In the genomic region with DNA sequence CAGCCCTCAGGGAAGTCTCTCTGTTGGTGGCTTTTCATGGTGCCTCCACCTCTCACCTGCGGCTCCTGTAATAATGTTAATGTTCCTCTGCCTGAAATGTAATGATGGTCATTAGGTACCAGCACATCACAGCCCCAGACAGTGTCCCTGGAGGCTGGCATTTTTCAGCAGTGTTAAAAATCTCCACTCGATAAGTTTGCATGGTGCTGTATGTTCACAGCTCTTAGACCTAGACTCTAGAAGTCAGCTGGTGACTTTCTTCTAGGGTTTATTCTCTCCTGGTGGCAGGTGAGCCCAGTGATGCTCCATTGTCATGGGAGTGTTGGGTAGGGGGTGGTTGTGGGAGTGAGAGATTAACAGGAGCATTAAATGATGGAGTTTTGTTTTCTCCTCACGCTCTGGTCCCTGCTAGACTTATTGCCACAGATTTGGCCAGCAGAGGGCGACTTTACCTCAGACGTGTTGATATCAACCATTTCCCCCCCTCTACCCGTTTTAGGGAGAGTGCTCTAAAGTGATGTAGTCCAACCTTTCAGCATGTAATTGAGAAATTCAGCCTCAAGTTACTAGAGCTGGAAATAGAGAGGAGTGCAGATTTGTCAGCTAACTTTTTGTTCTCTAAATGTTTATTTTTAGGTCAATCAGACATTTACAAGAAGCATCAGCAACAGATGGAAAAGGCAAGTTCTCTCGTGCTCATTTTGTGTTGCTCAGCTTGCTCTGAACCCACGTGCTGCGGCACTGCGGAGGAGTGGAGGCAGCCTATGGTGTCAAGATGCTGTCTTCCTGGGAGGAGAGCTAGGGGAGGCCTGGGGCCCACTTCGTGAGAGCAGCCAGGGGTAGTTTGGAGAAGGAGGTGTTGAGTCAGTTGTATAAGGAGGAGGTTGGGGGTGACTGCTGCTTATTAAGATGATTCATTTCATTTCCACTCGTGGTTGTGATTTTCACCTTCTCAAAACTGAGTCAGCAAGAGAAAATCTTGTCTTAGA, we compare ENCODE assay signal across 8 cellular contexts. TPM values are rescaled to one million over a fixed set of nuclear protein-coding genes. Genes with fewer than 3 reads are reported as not detected.
DNase-seq lines count a peak whose midpoint lies in the region; ATAC-seq and TF ChIP-seq lines count a peak whose summit lies in the region.

No MANE protein-coding gene starts in this region.

- 30 to 35% methylated on average over 10 to 12 of the region's 12 CpGs for WGBS in esophagus squamous epithelium, 2 donors

- peak; percentile 31 for TF ChIP-seq CTCF in Calu3 (IDR thresholded peaks at IDR 0.05; ENCODE audit: unreplicated experiment)
- TF ChIP-seq CTCF in esophagus squamous epithelium (IDR thresholded peaks at IDR 0.05): peak; percentile 70 to 85 (median 80)

- BruUV-seq in Calu3 (replicated peaks; lab: Mats Ljungman, UMichigan): no TSS peak

- peaks cover 0 to 20% (median 0%) of the 10 kb centered on the region in 3 donors for H3K4me1 ChIP-seq in esophagus squamous epithelium

- no peaks in the 10 kb centered on the region for H3K4me1 Mint-ChIP-seq in Calu3 (ENCODE audit: low read depth, unreplicated experiment)
- peaks cover 46% of the 10 kb centered on the region for H3K4me1 Mint-ChIP-seq in activated T-cell treated with anti-CD3 and anti-CD28 coated beads, Interleukin-2, amount 50 U/mL, for 24 hours (ENCODE audit: low read depth)
- peaks cover 7 to 23% (median 15%) of the 10 kb centered on the region in 4 donors for H3K4me1 Mint-ChIP-seq in naive thymus-derived CD8-positive, alpha-beta T cell
- H3K4me1 Mint-ChIP-seq in stimulated activated memory B cell treated with anti-CD40 and anti-IgM and Interleukin-4, amounts not matched to agents 10 μg/mL and 1 μg/mL and 100 μg/mL, for 72 hours: peaks cover 16% of the 10 kb centered on the region

- no peaks in the 10 kb centered on the region for H3K27me3 Mint-ChIP-seq in Calu3 (ENCODE audit: unreplicated experiment)
- H3K27me3 Mint-ChIP-seq in activated T-cell treated with anti-CD3 and anti-CD28 coated beads, Interleukin-2, amount 50 U/mL, for 24 hours: no peaks in the 10 kb centered on the region
- no peaks in the 10 kb centered on the region for H3K27me3 Mint-ChIP-seq in naive thymus-derived CD8-positive, alpha-beta T cell
- H3K27me3 Mint-ChIP-seq in stimulated activated memory B cell treated with anti-CD40 and anti-IgM and Interleukin-4, amounts not matched to agents 10 μg/mL and 1 μg/mL and 100 μg/mL, for 72 hours: no peaks in the 10 kb centered on the region

- no peak overlapping the region for H3K4me3 Mint-ChIP-seq in Calu3 (ENCODE audit: low read depth, unreplicated experiment)
- H3K4me3 Mint-ChIP-seq in activated T-cell treated with anti-CD3 and anti-CD28 coated beads, Interleukin-2, amount 50 U/mL, for 24 hours: peak overlapping the region; percentile 23
- H3K4me3 Mint-ChIP-seq in naive thymus-derived CD8-positive, alpha-beta T cell: no peak overlapping the region
- no peak overlapping the region for H3K4me3 Mint-ChIP-seq in stimulated activated memory B cell treated with anti-CD40 and anti-IgM and Interleukin-4, amounts not matched to agents 10 μg/mL and 1 μg/mL and 100 μg/mL, for 72 hours

- no peak overlapping the region for H3K27ac Mint-ChIP-seq in Calu3 (ENCODE audit: unreplicated experiment)
- H3K27ac Mint-ChIP-seq in activated T-cell treated with anti-CD3 and anti-CD28 coated beads, Interleukin-2, amount 50 U/mL, for 24 hours: peak overlapping the region; percentile 93
- H3K27ac Mint-ChIP-seq in naive thymus-derived CD8-positive, alpha-beta T cell: peak overlapping the region in 6 of 10 donors; percentile 38 to 87 (median 62)
- peak overlapping the region; percentile 73 for H3K27ac Mint-ChIP-seq in stimulated activated memory B cell treated with anti-CD40 and anti-IgM and Interleukin-4, amounts not matched to agents 10 μg/mL and 1 μg/mL and 100 μg/mL, for 72 hours

- no peak overlapping the region for H3K4me3 ChIP-seq in esophagus squamous epithelium

- ATAC-seq in naive thymus-derived CD8-positive, alpha-beta T cell: peak; percentile 89 to 91
- peak; percentile 89 for ATAC-seq in stimulated activated memory B cell treated with anti-CD40 and anti-IgM and Interleukin-4, amounts not matched to agents 10 μg/mL and 1 μg/mL and 100 μg/mL, for 72 hours
- no peak for ATAC-seq in GM21515 (IDR thresholded peaks at IDR 0.05; ENCODE audit: unreplicated experiment)

- H3K27me3 ChIP-seq in esophagus squamous epithelium: no peaks in the 10 kb centered on the region

- H3K27ac ChIP-seq in esophagus squamous epithelium: peak overlapping the region in 3 of 4 donors; percentile 55 to 75 (median 73)

- H3K36me3 ChIP-seq in esophagus squamous epithelium: peaks cover 6 to 99% (median 8%) of the 10 kb centered on the region in 3 donors

- intact Hi-C loops in Calu3 (cut with micrococcal nuclease; ENCODE audit: unreplicated experiment) (loop anchor here (1.0 kb wide), 1 partner anchor 129 kb away; no protein-coding TSS in a partner anchor), esophagus squamous epithelium (cut with DNase I) (loop anchor here (10.0 kb wide), 1 partner anchor 238 kb away; no protein-coding TSS in a partner anchor)

- CTCF ChIA-PET in Calu3 (lab: Charles Lee): interaction anchor here (0.6 kb wide), 2 partner anchors 129 to 472 kb away, joined by 3 to 5 read pairs; a partner anchor contains a TSS

- no peak for TF ChIP-seq POLR2A in esophagus squamous epithelium (IDR thresholded peaks at IDR 0.05)

- no peaks in the 10 kb centered on the region for H3K9me3 ChIP-seq in esophagus squamous epithelium

- peak; percentile 60 for DNase-seq in Calu3
- peak; percentile 72 for DNase-seq in HuH-7.5 (ENCODE audit: low spot score)
- DNase-seq in OCI-M2 (lab: John Stamatoyannopoulos, UW; ENCODE audit: unreplicated experiment): peak; percentile 43
- DNase-seq in activated T-cell treated with anti-CD3 and anti-CD28 coated beads, Interleukin-2, amount 50 U/mL, for 24 hours: peak; percentile 85
- DNase-seq in esophagus squamous epithelium (lab: John Stamatoyannopoulos, UW): peak; percentile 13
- peak; percentile 64 to 92 (median 80) for DNase-seq in naive thymus-derived CD8-positive, alpha-beta T cell

- H3K9me3 Mint-ChIP-seq in Calu3 (ENCODE audit: low read depth, unreplicated experiment): no peaks in the 10 kb centered on the region
- H3K9me3 Mint-ChIP-seq in activated T-cell treated with anti-CD3 and anti-CD28 coated beads, Interleukin-2, amount 50 U/mL, for 24 hours: no peaks in the 10 kb centered on the region
- no peaks in the 10 kb centered on the region for H3K9me3 Mint-ChIP-seq in naive thymus-derived CD8-positive, alpha-beta T cell
- H3K9me3 Mint-ChIP-seq in stimulated activated memory B cell treated with anti-CD40 and anti-IgM and Interleukin-4, amounts not matched to agents 10 μg/mL and 1 μg/mL and 100 μg/mL, for 72 hours: no peaks in the 10 kb centered on the region

- POLR2A ChIA-PET in naive thymus-derived CD8-positive, alpha-beta T cell (lab: Charles Lee): interaction anchor here (1.1 kb wide), 1 partner anchor 129 kb away, joined by 4 read pairs; no protein-coding TSS in a partner anchor

- peaks cover 4% of the 10 kb centered on the region for H3K36me3 Mint-ChIP-seq in Calu3 (ENCODE audit: insufficient read depth, unreplicated experiment)
- H3K36me3 Mint-ChIP-seq in activated T-cell treated with anti-CD3 and anti-CD28 coated beads, Interleukin-2, amount 50 U/mL, for 24 hours (ENCODE audit: low read depth): peaks cover 86% of the 10 kb centered on the region
- peaks cover 0 to 78% (median 5%) of the 10 kb centered on the region in 3 donors for H3K36me3 Mint-ChIP-seq in naive thymus-derived CD8-positive, alpha-beta T cell
- H3K36me3 Mint-ChIP-seq in stimulated activated memory B cell treated with anti-CD40 and anti-IgM and Interleukin-4, amounts not matched to agents 10 μg/mL and 1 μg/mL and 100 μg/mL, for 72 hours: peaks cover 60% of the 10 kb centered on the region

RNA-seq across cellular contexts. Expression of a gene that starts 53.4 kb away (rescaled TPM):
- total RNA-seq in Calu3 (2022): 39.9 and 43.4 TPM in 2 replicates
- total RNA-seq in esophagus squamous epithelium: 10 to 100 TPM; 18.9 to 27.0 (median 23.2) TPM
- total RNA-seq in naive thymus-derived CD8-positive, alpha-beta T cell: 10 to 100 TPM; 21.9 to 25.3 TPM
- polyA plus RNA-seq in naive thymus-derived CD8-positive, alpha-beta T cell: 1 to 10 TPM; 1.4 to 3.2 (median 2.2) TPM

Comparison
In these comparisons a context has a peak if more than half of its experiments do, and no peak if none do; other contexts are left out.
1. DNase-seq: peak in every context shown above with its lines; median percentile 85 in activated T-cell treated with anti-CD3 and anti-CD28 coated beads, Interleukin-2, amount 50 U/mL, for 24 hours; 80 in naive thymus-derived CD8-positive, alpha-beta T cell; 72 in HuH-7.5; 60 in Calu3; 43 in OCI-M2; 13 in esophagus squamous epithelium.